In genomic region chr6:148559848-148560433, GRCh38 we compare ENCODE assay signal across 1 cellular context.
TF ChIP-seq lines count a peak whose summit lies in the region.

No MANE protein-coding gene starts in this region.

TF ChIP-seq in H1, 55 proteins besides CTCF, POLR2A, EP300 and RAD21 (continued from another document):
- no peak for TF ChIP-seq CHD7 (IDR thresholded peaks at IDR 0.05; ENCODE audit: insufficient replicate concordance, low read length)
- TF ChIP-seq BCL11A (IDR thresholded peaks at IDR 0.05; ENCODE audit: low read depth in 2 of 2, low read length in 2 of 2): no peak
- TF ChIP-seq SAP30 (IDR thresholded peaks at IDR 0.05; ENCODE audit: insufficient read depth, insufficient replicate concordance, low read length): no peak
- peak; percentile 59; the same call in 1 of the 2 replicates for TF ChIP-seq BACH1 (IDR thresholded peaks at IDR 0.05; ENCODE audit: low read length)
- peak; percentile 39 for TF ChIP-seq NANOG (IDR thresholded peaks at IDR 0.05; ENCODE audit: insufficient read depth, low read depth, low read length, poor library complexity, severe bottlenecking)
- peak; percentile 49; the same call in 1 of the 2 replicates for TF ChIP-seq YY1 (IDR thresholded peaks at IDR 0.05; ENCODE audit: low read depth, low read length)
- no peak for TF ChIP-seq BRCA1 (IDR thresholded peaks at IDR 0.05; ENCODE audit: low read depth, low read length)
- TF ChIP-seq JUN (IDR thresholded peaks at IDR 0.05; ENCODE audit: low read depth, low read length): no peak
- TF ChIP-seq SRF (IDR thresholded peaks at IDR 0.05; ENCODE audit: low read depth, low read length): no peak
- peak; percentile 88 for TF ChIP-seq E2F6 (IDR thresholded peaks at IDR 0.05)
- peak; percentile 58 for TF ChIP-seq ASH2L (IDR thresholded peaks at IDR 0.05; ENCODE audit: low read length)
- TF ChIP-seq RNF2 (IDR thresholded peaks at IDR 0.05; ENCODE audit: borderline replicate concordance, low read depth, low read length, missing control alignments, poor library complexity, severe bottlenecking): no peak
- TF ChIP-seq SP2 (IDR thresholded peaks at IDR 0.05; ENCODE audit: low read length): no peak
